In genomic region chr12:103800252-103800771, GRCh38 we compare ENCODE assay signal across 9 cellular contexts. TPM values are rescaled to one million over a fixed set of nuclear protein-coding genes. Genes with fewer than 3 reads are reported as not detected.
DNase-seq lines count a peak whose midpoint lies in the region; ATAC-seq and TF ChIP-seq lines count a peak whose summit lies in the region.
"Had no signal": no experiment of that assay in that cellular context is flagged by ENCODE, and none has a peak within 500 bp of the region (broad histone marks: within the 10 kb centered on the region; RNA-seq: fewer than 3 reads in every experiment).

No MANE protein-coding gene starts in this region.

- dilution Hi-C loops in IMR-90 (cut with HindIII; ENCODE audit: low sequenced_read_pairs, unreplicated experiment), result no loop called here

- H2AK5ac ChIP-seq in IMR-90 (ENCODE audit: low read depth, low read length), result 0 out of 2 replicates have a peak overlapping the region, but pooled peaks have one; percentile 31

- POLR2A ChIA-PET in IMR-90 (lab: Charles Lee; ENCODE audit: unreplicated experiment) (no interaction called here), WTC11 (lab: Charles Lee) (no interaction called here)

- DNase-seq in IMR-90, result peak; percentile 73
- no peak for DNase-seq in WTC11 (ENCODE audit: low spot score)
- peak; percentile 72 for DNase-seq in hepatocyte (ENCODE audit: low spot score)
- peak; percentile 66 for DNase-seq in stromal cell of bone marrow (ENCODE audit: low read depth)
- no peak for DNase-seq in stimulated activated CD4-positive, alpha-beta T cell treated with anti-CD3 and anti-CD28 coated beads, Interleukin-4, amount 100 ng/mL, for 1 hour

- CTCF ChIA-PET in IMR-90 (lab: Yijun Ruan, JAX), result interaction anchor here (0.5 to 1.2 kb wide), 3 partner anchors 12 to 1840 kb away, joined by 3 to 6 read pairs (median 4); no protein-coding TSS in a partner anchor
- CTCF ChIA-PET in WTC11 (lab: Charles Lee), result interaction anchor here (0.7 kb wide), 1 partner anchor 42 kb away, joined by 3 read pairs; no protein-coding TSS in a partner anchor

- peak overlapping the region; percentile 42 for H2BK120ac ChIP-seq in IMR-90 (ENCODE audit: low read depth, low read length)

- no peak overlapping the region; the same call in 1 of the 2 replicates for H3K18ac ChIP-seq in IMR-90 (ENCODE audit: low read depth, low read length)

- H3K27ac Mint-ChIP-seq in WTC11, result 0 out of 2 replicates have a peak overlapping the region, but pooled peaks have one; percentile 14
- H3K27ac Mint-ChIP-seq: dendritic cell treated with granulocyte-macrophage colony-stimulating factor and Interleukin-4, amounts not matched to agents 40 ng/mL and 50 ng/mL, for 4 days had no signal

- H3K27me3 Mint-ChIP-seq in WTC11 (ENCODE audit: low read depth), result no peaks in the 10 kb centered on the region; the same call in 1 of the 2 replicates

- in situ Hi-C loops in IMR-90 (cut with MboI; ENCODE audit: low sequenced_read_pairs), result no loop called here

- BruUV-seq in IMR-90 (replicated peaks; lab: Mats Ljungman, UMichigan), result no TSS peak

- H2BK20ac ChIP-seq in IMR-90 (ENCODE audit: low read depth, low read length), result peak overlapping the region; percentile 57; the same call in 1 of the 2 replicates

- H3K4me2 ChIP-seq in IMR-90 (ENCODE audit: low read depth, low read length) (no peak overlapping the region), hepatocyte (peak overlapping the region; percentile 35)

- TF ChIP-seq CTCF in IMR-90 (conservative IDR thresholded peaks at IDR 0.05; ENCODE audit: low read depth, low read length) (no peak), WTC11 (IDR thresholded peaks at IDR 0.05) (no peak), hepatocyte (IDR thresholded peaks at IDR 0.05; ENCODE audit: poor library complexity) (no peak)

- TF ChIP-seq RAD21 in IMR-90 (IDR thresholded peaks at IDR 0.05; ENCODE audit: low read length), result no peak

- peak overlapping the region; percentile 0; the same call in 1 of the 2 replicates for H3K27ac ChIP-seq in IMR-90 (ENCODE audit: insufficient read depth, low read length)
- H3K27ac ChIP-seq in hepatocyte, result peak overlapping the region; percentile 61

- H3K4me1 Mint-ChIP-seq in WTC11, result peaks cover 20% of the 10 kb centered on the region

- H3K4me1 ChIP-seq in IMR-90 (ENCODE audit: control insufficient read depth, insufficient read depth, low read length) (peaks cover 19% of the 10 kb centered on the region), hepatocyte (ENCODE audit: insufficient read depth) (peaks cover 33% of the 10 kb centered on the region)

- H3K4ac ChIP-seq in IMR-90 (ENCODE audit: low read depth, low read length), result peak overlapping the region; percentile 8; the same call in 1 of the 2 replicates

- ATAC-seq in IMR-90 (ENCODE audit: low read depth) (peak; percentile 27), WTC11 (no peak; the same call in 1 of the 2 replicates), GM19455 (IDR thresholded peaks at IDR 0.05; ENCODE audit: unreplicated experiment) (no peak), HG03196 (IDR thresholded peaks at IDR 0.05; ENCODE audit: unreplicated experiment) (no peak), HG02759 (IDR thresholded peaks at IDR 0.05; ENCODE audit: unreplicated experiment) (no peak)

- H3K4me3 Mint-ChIP-seq in WTC11, result no peak overlapping the region
- H3K4me3 Mint-ChIP-seq: dendritic cell treated with granulocyte-macrophage colony-stimulating factor and Interleukin-4, amounts not matched to agents 40 ng/mL and 50 ng/mL, for 4 days had no signal

- no peak overlapping the region; the same call in 2 of the 3 replicates for H2BK15ac ChIP-seq in IMR-90 (ENCODE audit: low read depth, low read length)

- H3K36me3 ChIP-seq in IMR-90 (ENCODE audit: control insufficient read depth, insufficient read depth, low read length) (peaks cover 7% of the 10 kb centered on the region), hepatocyte (replicated peaks; ENCODE audit: insufficient read depth, low read depth) (no peaks in the 10 kb centered on the region)

- H3K9ac ChIP-seq in IMR-90 (ENCODE audit: low read depth, low read length), result no peak overlapping the region

- H3K4me3 ChIP-seq in IMR-90 (ENCODE audit: insufficient read depth, low read depth, low read length), result no peak overlapping the region
- no peak overlapping the region for H3K4me3 ChIP-seq in hepatocyte

- H3K56ac ChIP-seq in IMR-90 (ENCODE audit: extremely low read depth, insufficient read depth, low read length), result no peak overlapping the region

- intact Hi-C loops in IMR-90 (cut with micrococcal nuclease), result no loop called here

- no peak overlapping the region for H4K5ac ChIP-seq in IMR-90 (ENCODE audit: low read depth, low read length)

- H4K20me1 ChIP-seq in IMR-90 (ENCODE audit: insufficient read depth, low read length) (0 out of 2 replicates have a peak, but pooled peaks cover 3% of the 10 kb centered on the region), hepatocyte (ENCODE audit: insufficient read depth, poor library complexity, severe bottlenecking) (no peaks in the 10 kb centered on the region)

- H3K14ac ChIP-seq in IMR-90 (replicated peaks; ENCODE audit: low read depth, low read length), result peak overlapping the region; percentile 23

- peaks cover 31% of the 10 kb centered on the region for H3K36me3 Mint-ChIP-seq in WTC11

- H4K8ac ChIP-seq in IMR-90 (ENCODE audit: low read depth in 2 of 2, low read length in 2 of 2), result peak overlapping the region in 1 of 2 experiments; percentile 28; a peak in 2 of 4 replicates

- WGBS in IMR-90 (ENCODE audit: extremely low coverage in 2 of 2, insufficient read length in 1 of 2), 2 experiments, result 35% methylated on average over 6 of the region's 10 CpGs; no CpG with 5 or more reads in 1 of the 2 experiments
- WGBS in hepatocyte (ENCODE audit: low lambda C conversion rate, missing lambda C conversion rate), result 63% methylated on average over 10 of the region's 10 CpGs

- peaks cover 4 to 43% of the 10 kb centered on the region in 2 experiments; a peak in 3 of 4 replicates for H3K79me1 ChIP-seq in IMR-90 (ENCODE audit: low read depth in 1 of 2, low read length in 2 of 2)

- H2AFZ ChIP-seq in IMR-90 (replicated peaks; ENCODE audit: low read length, poor library complexity) (peak overlapping the region; percentile 75), hepatocyte (no peak overlapping the region)

- no peaks in the 10 kb centered on the region for H3K79me2 ChIP-seq in hepatocyte

- peaks cover 14% of the 10 kb centered on the region for H3K9me1 ChIP-seq in IMR-90 (ENCODE audit: insufficient read depth, low read length)

- H2AK9ac ChIP-seq in IMR-90 (replicated peaks; ENCODE audit: low read depth, low read length, poor library complexity), result peak overlapping the region; percentile 31

- no peak for TF ChIP-seq POLR2A in IMR-90 (IDR thresholded peaks at IDR 0.05; ENCODE audit: low read depth, low read length)

- 0 out of 2 replicates have a peak, but pooled peaks cover 3% of the 10 kb centered on the region for H3K9me3 Mint-ChIP-seq in WTC11

- H3K9me3 ChIP-seq in IMR-90 (ENCODE audit: control insufficient read depth, insufficient read depth, low read length) (no peaks in the 10 kb centered on the region), hepatocyte (ENCODE audit: low read depth) (no peaks in the 10 kb centered on the region)

- no peak overlapping the region for H2BK5ac ChIP-seq in IMR-90 (ENCODE audit: low read depth, low read length, poor library complexity, severe bottlenecking)

- peak overlapping the region; percentile 62; the same call in 1 of the 2 replicates for H3K23ac ChIP-seq in IMR-90 (ENCODE audit: low read depth, low read length)

- no peak overlapping the region; the same call in 1 of the 2 replicates for H4K91ac ChIP-seq in IMR-90 (ENCODE audit: insufficient read depth, low read depth, low read length)

- H3K27me3 ChIP-seq in IMR-90 (ENCODE audit: control insufficient read depth, insufficient read depth, low read length), result no peaks in the 10 kb centered on the region
- H3K27me3 ChIP-seq in hepatocyte, result no peaks in the 10 kb centered on the region

- H3K9me2 ChIP-seq in hepatocyte (replicated peaks; ENCODE audit: insufficient read depth), result no peaks in the 10 kb centered on the region

TF ChIP-seq in IMR-90, 13 proteins besides CTCF, POLR2A, EP300 and RAD21 (continues in another document):
- TF ChIP-seq BHLHE40 (IDR thresholded peaks at IDR 0.05; ENCODE audit: low read depth, low read length) (no peak), RFX5 (IDR thresholded peaks at IDR 0.05; ENCODE audit: low read depth, low read length) (no peak), RCOR1 (IDR thresholded peaks at IDR 0.05; ENCODE audit: insufficient replicate concordance, low read length) (no peak), USF2 (IDR thresholded peaks at IDR 0.05; ENCODE audit: low read depth, low read length) (0 out of 2 replicates have a peak, but pooled peaks have one; percentile 22), CHD1 (IDR thresholded peaks at IDR 0.05; ENCODE audit: low read depth, low read length) (no peak)

TF ChIP-seq in WTC11, 78 proteins besides CTCF, POLR2A, EP300 and RAD21 (continues in another document):
- TF ChIP-seq FOXP1 (CRISPR knock-in tag; IDR thresholded peaks at IDR 0.05; ENCODE audit: borderline replicate concordance) (no peak), ELF4 (CRISPR knock-in tag; IDR thresholded peaks at IDR 0.05; ENCODE audit: low read depth) (no peak), ZNF138 (CRISPR knock-in tag; conservative IDR thresholded peaks at IDR 0.05) (no peak)

RNA-seq across cellular contexts. Expression of gene NT5DC3, which starts 40.7 kb away (rescaled TPM):
- total RNA-seq in IMR-90 (2012; rRNA removed) (17.6 and 23.1 TPM in 2 replicates), WTC11 (2021) (12.2 to 12.8 TPM (median 12.5 TPM) in 3 replicates), hepatocyte (6.1 and 6.3 TPM in 2 replicates)
- polyA plus RNA-seq in IMR-90 (2012; rRNA removed) (5.6 and 7.3 TPM in 2 replicates), hepatocyte (2.8 and 4.4 TPM in 2 replicates)
- 2.6 and 3.2 TPM in 2 replicates for polyA plus RNA-seq in IMR-90 (2012; cell fraction: cytosol; rRNA removed)
- polyA plus RNA-seq in IMR-90 (2012; cell fraction: nucleus; rRNA removed; ENCODE audit: low replicate concordance), result 6.3 and 13.5 TPM in 2 replicates

Comparison
In these comparisons a context has a peak if more than half of its experiments do, and no peak if none do; other contexts are left out.
1. DNase-seq: peak in IMR-90 (single experiment), hepatocyte (single experiment) and stromal cell of bone marrow (single experiment); none in WTC11 (single experiment) and stimulated activated CD4-positive, alpha-beta T cell treated with anti-CD3 and anti-CD28 coated beads, Interleukin-4, amount 100 ng/mL, for 1 hour (single experiment).